ENCODE assay signal across 11 cellular contexts in the genomic region with DNA sequence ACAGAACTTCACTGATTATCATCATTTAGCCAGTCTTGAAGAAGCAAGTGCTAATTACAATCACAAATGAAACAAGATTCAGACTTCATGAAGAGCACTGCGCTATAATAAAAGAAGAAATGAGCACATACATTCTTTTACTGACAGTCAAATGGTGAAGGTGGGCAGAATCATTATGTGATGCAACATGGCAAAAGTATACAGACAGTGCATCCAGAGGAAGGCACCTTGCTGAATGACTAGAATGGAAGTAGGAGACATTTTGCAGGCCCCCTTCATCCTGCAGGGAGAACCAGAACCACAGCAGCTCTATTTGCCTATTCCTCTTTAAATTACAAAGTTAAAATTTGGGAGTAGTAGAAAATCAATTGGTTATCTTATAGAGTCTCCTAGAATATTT. TPM values are rescaled to one million over a fixed set of nuclear protein-coding genes. Genes with fewer than 3 reads are reported as not detected.
"Had no signal": no experiment of that assay in that cellular context is flagged by ENCODE, and none has a peak within 500 bp of the region (broad histone marks: within the 10 kb centered on the region; RNA-seq: fewer than 3 reads in every experiment).

No MANE protein-coding gene starts in this region.

- H3K4me3 ChIP-seq: GM23338 had no signal

- H3K4me1 Mint-ChIP-seq: GM23338 had no signal

- H3K27ac ChIP-seq: HL-60, KMS-11 had no signal

- H3K27me3 Mint-ChIP-seq: IgD-negative memory B cell had no signal

- DNase-seq: H9, HCEC 1CT, KBM-7 had no signal

- FAIRE-seq: H1, H54, HepG2 had no signal

- H3K9ac ChIP-seq: KMS-11 had no signal

- H3K27ac Mint-ChIP-seq: GM23338, H9 had no signal

- H3K4me3 Mint-ChIP-seq: GM23338, H9, IgD-negative memory B cell had no signal

RNA-seq across cellular contexts. Expression of gene CC2D2B, which starts 31.0 kb away (rescaled TPM):
- total RNA-seq: HT1080 had no signal
- polyA plus RNA-seq: HepG2 had no signal
